Comparison of ENCODE assay signal across 8 cellular contexts in the genomic region with DNA sequence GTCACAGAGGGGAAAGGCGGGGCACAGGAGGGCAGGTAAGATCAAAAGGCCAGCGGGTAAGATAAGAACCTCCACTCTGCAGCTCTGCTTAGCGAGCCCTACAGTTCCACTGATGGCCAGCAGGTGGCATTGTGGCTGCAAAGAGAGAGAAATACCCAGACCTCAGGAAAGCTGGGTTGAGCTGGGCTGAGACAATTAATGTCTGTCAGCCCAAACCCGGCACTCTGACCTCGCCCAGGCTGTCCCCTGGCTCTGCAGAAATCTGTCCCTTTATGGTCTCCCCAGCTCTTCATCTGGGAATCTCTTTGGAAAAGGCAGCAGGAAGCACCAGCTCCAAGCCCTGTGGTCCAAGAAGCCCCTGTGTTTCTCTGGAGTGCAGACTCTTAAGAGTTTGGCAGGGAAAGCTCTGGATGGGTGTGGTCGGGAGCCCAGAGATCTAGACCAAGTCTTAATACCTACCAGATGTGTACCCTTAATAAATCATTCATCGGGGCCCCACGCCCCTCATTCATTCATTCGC. TPM values are rescaled to one million over a fixed set of nuclear protein-coding genes. Genes with fewer than 3 reads are reported as not detected.
A peak's percentile ranks its signal among the peaks of the same experiment; 100 is the strongest.
DNase-seq lines count a peak whose midpoint lies in the region; ATAC-seq and TF ChIP-seq lines count a peak whose summit lies in the region.

No MANE protein-coding gene starts in this region.

- intact Hi-C loops in breast epithelium (cut with DNase I; ENCODE audit: low total_unique reads): loop anchor here (5.0 to 10.0 kb wide), 2 partner anchors 112 to 260 kb away; no protein-coding TSS in a partner anchor

- no peak for TF ChIP-seq POLR2A in breast epithelium (IDR thresholded peaks at IDR 0.05)

- ATAC-seq in HG02642 (IDR thresholded peaks at IDR 0.05; ENCODE audit: poor library complexity, unreplicated experiment): peak; percentile 79

- H3K27me3 ChIP-seq in breast epithelium: no peaks in the 10 kb centered on the region

- TF ChIP-seq CTCF in WI38 (IDR thresholded peaks at IDR 0.05; ENCODE audit: low read depth, low read length) (peak; percentile 99), breast epithelium (IDR thresholded peaks at IDR 0.05) (peak; percentile 93 to 98 (median 94))

- peak; percentile 8 for DNase-seq in DMS79 treated with DMSO at 0.1 percent for 48 hours (lab: John Stamatoyannopoulos, UW)
- DNase-seq in DMS79 (lab: John Stamatoyannopoulos, UW): no peak
- DNase-seq in NCI-H1930 (lab: John Stamatoyannopoulos, UW): peak; percentile 9 to 49
- DNase-seq in breast epithelium (ENCODE audit: low spot score in 2 of 2): peak; percentile 71 to 81
- DNase-seq in kidney glomerular epithelial cell (lab: John Stamatoyannopoulos, UW): peak; percentile 56
- peak; percentile 87 to 88 for DNase-seq in stimulated activated CD4-positive, alpha-beta T cell treated with anti-CD3 and anti-CD28 coated beads, Interleukin-2, amount 100 ng/mL, for 48 hours

- no peaks in the 10 kb centered on the region for H3K9me3 ChIP-seq in breast epithelium

- no peak overlapping the region for H3K4me3 ChIP-seq in WI38 (ENCODE audit: low read depth, low read length)
- peak overlapping the region in 1 of 3 donors; percentile 2 for H3K4me3 ChIP-seq in breast epithelium

- H3K27ac ChIP-seq in breast epithelium: peak overlapping the region; percentile 45 to 48

- peaks cover under 1 to 15% of the 10 kb centered on the region in 2 donors for H3K4me1 ChIP-seq in breast epithelium

- no peaks in the 10 kb centered on the region for H3K36me3 ChIP-seq in breast epithelium

RNA-seq across cellular contexts. Expression of gene MFGE8, which starts 8.3 kb away (rescaled TPM):
- 100 to 1,000 TPM; 226 to 457 (median 311) TPM for total RNA-seq in breast epithelium

RNA-seq across cellular contexts. Expression of gene HAPLN3, which starts 9.5 kb away (rescaled TPM):
- total RNA-seq in breast epithelium: 10 to 100 TPM in 2 of 3 donors, 1 to 10 TPM in 1; 3.4 to 24.6 (median 11.1) TPM
